In the genomic region with DNA sequence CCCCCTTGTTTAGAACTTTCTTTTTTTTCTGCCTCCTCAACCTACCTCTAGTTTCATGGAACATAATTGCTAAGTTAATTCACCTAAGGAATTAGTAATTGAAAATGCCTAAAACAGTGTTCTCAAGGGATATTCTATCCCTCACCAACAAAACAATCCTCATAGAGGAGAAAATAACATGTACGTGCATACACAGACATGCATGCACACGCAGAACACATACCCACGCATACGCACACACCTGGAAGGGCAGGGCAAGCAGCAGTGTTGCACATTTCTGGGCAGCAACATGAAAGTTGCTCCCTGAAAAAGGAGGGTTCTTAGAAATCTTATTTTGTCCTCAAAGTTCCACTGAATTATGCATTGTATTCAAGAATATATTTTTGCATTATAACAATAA, we compare ENCODE assay signal across 22 cellular contexts.
"Had no signal": no experiment of that assay in that cellular context is flagged by ENCODE, and none has a peak within 500 bp of the region (broad histone marks: within the 10 kb centered on the region; RNA-seq: fewer than 3 reads in every experiment).

No MANE protein-coding gene starts in this region.

- H3K4me3 ChIP-seq: SJSA1, SK-N-MC had no signal

- H3K36me3 ChIP-seq: SJSA1 had no signal

- H3K4me1 ChIP-seq: SJSA1 had no signal

- H3K27ac ChIP-seq: HL-60, SJSA1, SK-N-MC had no signal

- FAIRE-seq: HTR-8/SVneo, RCC 7860 had no signal

- H3K9me3 ChIP-seq: SJSA1 had no signal

- DNase-seq: KBM-7, MV-4-11, NCI-H1048, NCI-H1105, NCI-H1417 treated with DMSO at 0.1 percent for 48 hours, NCI-H146, NCI-H1694 treated with DMSO at 0.1 percent for 48 hours, NCI-H1930, NCI-H2081, NCI-H2107, NCI-H2227 treated with DMSO at 0.1 percent for 48 hours, NCI-H524 treated with DMSO at 0.1 percent for 48 hours, NCI-H69, NCI-H774, Right ventricle myocardium superior, RPMI8226, SIG-M5 had no signal

- H3K27me3 ChIP-seq: SJSA1 had no signal
